In the genomic region with DNA sequence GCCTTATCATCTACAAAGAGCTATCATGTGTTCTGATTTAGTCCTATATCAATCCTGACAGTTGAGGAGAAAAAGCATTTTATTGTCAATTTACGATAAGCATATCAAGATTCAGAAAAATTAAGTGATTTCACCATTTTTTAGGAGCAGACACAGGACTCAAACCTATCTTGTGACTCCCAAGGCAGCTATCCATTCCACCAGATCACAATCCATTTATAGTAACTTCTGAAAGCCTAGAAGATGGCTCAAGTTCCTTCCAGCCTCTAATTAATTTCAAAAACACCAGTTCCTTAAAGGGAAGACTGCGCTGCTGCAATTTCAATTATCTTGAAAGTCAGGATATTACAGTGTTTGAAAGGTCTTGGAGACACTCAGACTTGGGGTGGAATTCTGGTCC, we compare ENCODE assay signal across 3 cellular contexts.
"Had no signal": no experiment of that assay in that cellular context is flagged by ENCODE, and none has a peak within 500 bp of the region (broad histone marks: within the 10 kb centered on the region; RNA-seq: fewer than 3 reads in every experiment).

No MANE protein-coding gene starts in this region.

- DNase-seq: GDM1, GF-D8 had no signal

- ATAC-seq: GM12878 had no signal

- H3K4me3 ChIP-seq: GM12878 had no signal
